Comparison of ENCODE assay signal across 1 cellular context in the genomic region with DNA sequence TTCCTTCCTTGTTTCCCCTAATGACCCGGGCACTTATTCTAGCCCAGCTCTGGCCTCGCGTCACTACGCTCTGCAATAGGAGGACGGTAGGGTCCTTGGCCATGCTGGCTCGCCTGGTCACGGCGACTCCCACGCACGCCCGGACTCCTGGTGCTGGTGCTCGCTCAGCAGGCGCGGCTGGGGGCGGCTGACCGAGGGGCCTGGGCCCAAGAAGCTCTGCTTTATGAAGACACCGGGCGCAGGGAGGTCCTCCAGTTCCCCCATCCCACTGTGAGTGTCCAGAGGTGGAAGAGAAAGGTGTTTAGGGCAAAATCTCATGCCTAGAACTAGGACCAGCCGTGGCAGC.
TF ChIP-seq lines count a peak whose summit lies in the region.

No MANE protein-coding gene starts in this region.

TF ChIP-seq in IMR-90, 13 proteins besides CTCF, POLR2A, EP300 and RAD21 (continued from another document):
- TF ChIP-seq CEBPB (IDR thresholded peaks at IDR 0.05; ENCODE audit: low read depth, low read length) = no peak
- no peak for TF ChIP-seq NFE2L2 (IDR thresholded peaks at IDR 0.05; ENCODE audit: low read depth, low read length)
- TF ChIP-seq, protein P1, sequence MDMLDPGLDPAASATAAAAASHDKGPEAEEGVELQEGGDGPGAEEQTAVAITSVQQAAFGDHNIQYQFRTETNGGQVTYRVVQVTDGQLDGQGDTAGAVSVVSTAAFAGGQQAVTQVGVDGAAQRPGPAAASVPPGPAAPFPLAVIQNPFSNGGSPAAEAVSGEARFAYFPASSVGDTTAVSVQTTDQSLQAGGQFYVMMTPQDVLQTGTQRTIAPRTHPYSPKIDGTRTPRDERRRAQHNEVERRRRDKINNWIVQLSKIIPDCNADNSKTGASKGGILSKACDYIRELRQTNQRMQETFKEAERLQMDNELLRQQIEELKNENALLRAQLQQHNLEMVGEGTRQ (IDR thresholded peaks at IDR 0.05; ENCODE audit: low read depth, low read length) = no peak
- TF ChIP-seq MAZ (IDR thresholded peaks at IDR 0.05; ENCODE audit: borderline replicate concordance, low read depth, low read length) = no peak
- TF ChIP-seq FOS (IDR thresholded peaks at IDR 0.05; ENCODE audit: low read depth, low read length) = no peak
- TF ChIP-seq MXI1 (IDR thresholded peaks at IDR 0.05; ENCODE audit: borderline replicate concordance, low read depth, low read length) = no peak
- TF ChIP-seq RCOR1 (IDR thresholded peaks at IDR 0.05; ENCODE audit: insufficient replicate concordance, low read length) = no peak
- no peak for TF ChIP-seq SMC3 (IDR thresholded peaks at IDR 0.05; ENCODE audit: low read depth, low read length)
- no peak for TF ChIP-seq BHLHE40 (IDR thresholded peaks at IDR 0.05; ENCODE audit: low read depth, low read length)
